ENCODE assay signal across 9 cellular contexts in genomic region chr10:30750971-30751677, GRCh38.
DNase-seq lines count a peak whose midpoint lies in the region; ATAC-seq and TF ChIP-seq lines count a peak whose summit lies in the region.
"Had no signal": no experiment of that assay in that cellular context is flagged by ENCODE, and none has a peak within 500 bp of the region (broad histone marks: within the 10 kb centered on the region; RNA-seq: fewer than 3 reads in every experiment).

No MANE protein-coding gene starts in this region.

- TF ChIP-seq CTCF in natural killer cell (IDR thresholded peaks at IDR 0.05) (no peak), heart right ventricle (IDR thresholded peaks at IDR 0.05) (no peak)

- H3K27me3 Mint-ChIP-seq in natural killer cell treated with Interleukin-12 subunit alpha and Interleukin-12 subunit beta and Interleukin-15 and Interleukin-18, amount 100 ng/mL, for 72 hours, result no peaks in the 10 kb centered on the region
- H3K27me3 Mint-ChIP-seq in natural killer cell (ENCODE audit: low read depth in 2 of 2), result peaks cover 0 to 3% of the 10 kb centered on the region in 2 donors
- peaks cover under 1% of the 10 kb centered on the region for H3K27me3 Mint-ChIP-seq in activated naive CD8-positive, alpha-beta T cell treated with anti-CD3 and anti-CD28 coated beads, Interleukin-2, amount 10 ng/mL, durations not matched to agents 7 days and 5 days

- POLR2A ChIA-PET in activated naive CD8-positive, alpha-beta T cell treated with anti-CD3 and anti-CD28 coated beads, Interleukin-2, amount 10 ng/mL, durations not matched to agents 7 days and 5 days (lab: Charles Lee), result interaction anchor here (0.6 to 2.0 kb wide), 3 partner anchors 14 to 64 kb away, joined by 3 to 5 read pairs (median 4); no protein-coding TSS in a partner anchor

- no peaks in the 10 kb centered on the region for H3K36me3 Mint-ChIP-seq in natural killer cell treated with Interleukin-12 subunit alpha and Interleukin-12 subunit beta and Interleukin-15 and Interleukin-18, amount 100 ng/mL, for 72 hours
- H3K36me3 Mint-ChIP-seq in natural killer cell, result no peaks in the 10 kb centered on the region
- H3K36me3 Mint-ChIP-seq in activated naive CD8-positive, alpha-beta T cell treated with anti-CD3 and anti-CD28 coated beads, Interleukin-2, amount 10 ng/mL, durations not matched to agents 7 days and 5 days, result no peaks in the 10 kb centered on the region

- 71 to 75% methylated on average over 10 of the region's 10 CpGs for WGBS in heart right ventricle, 2 donors

- no peak overlapping the region for H3K4me3 ChIP-seq in heart right ventricle

- H3K4me1 Mint-ChIP-seq in natural killer cell treated with Interleukin-12 subunit alpha and Interleukin-12 subunit beta and Interleukin-15 and Interleukin-18, amount 100 ng/mL, for 72 hours (ENCODE audit: low read depth in 2 of 2), result peaks cover 16 to 38% of the 10 kb centered on the region in 2 donors
- H3K4me1 Mint-ChIP-seq in natural killer cell, result peaks cover 10 to 14% of the 10 kb centered on the region in 2 donors
- H3K4me1 Mint-ChIP-seq in activated naive CD8-positive, alpha-beta T cell treated with anti-CD3 and anti-CD28 coated beads, Interleukin-2, amount 10 ng/mL, durations not matched to agents 7 days and 5 days, result peaks cover 26% of the 10 kb centered on the region

- H3K4me3 Mint-ChIP-seq in natural killer cell treated with Interleukin-12 subunit alpha and Interleukin-12 subunit beta and Interleukin-15 and Interleukin-18, amount 100 ng/mL, for 72 hours, result peak overlapping the region; percentile 42
- no peak overlapping the region for H3K4me3 Mint-ChIP-seq in natural killer cell
- H3K4me3 Mint-ChIP-seq in activated naive CD8-positive, alpha-beta T cell treated with anti-CD3 and anti-CD28 coated beads, Interleukin-2, amount 10 ng/mL, durations not matched to agents 7 days and 5 days, result peak overlapping the region; percentile 34

- H3K4me1 ChIP-seq in heart right ventricle, result peaks cover 0 to 30% (median 13%) of the 10 kb centered on the region in 9 donors

- H3K9me3 Mint-ChIP-seq in natural killer cell treated with Interleukin-12 subunit alpha and Interleukin-12 subunit beta and Interleukin-15 and Interleukin-18, amount 100 ng/mL, for 72 hours, result no peaks in the 10 kb centered on the region
- no peaks in the 10 kb centered on the region for H3K9me3 Mint-ChIP-seq in natural killer cell
- no peaks in the 10 kb centered on the region for H3K9me3 Mint-ChIP-seq in activated naive CD8-positive, alpha-beta T cell treated with anti-CD3 and anti-CD28 coated beads, Interleukin-2, amount 10 ng/mL, durations not matched to agents 7 days and 5 days

- no peaks in the 10 kb centered on the region for H3K36me3 ChIP-seq in heart right ventricle

- ATAC-seq in natural killer cell treated with Interleukin-12 subunit alpha and Interleukin-12 subunit beta and Interleukin-15 and Interleukin-18, amount 100 ng/mL, for 72 hours, result peak in 1 of 2 donors; percentile 39
- no peak for ATAC-seq in natural killer cell
- ATAC-seq in HG03442 (IDR thresholded peaks at IDR 0.05; ENCODE audit: unreplicated experiment), result peak; percentile 69
- peak; percentile 59 for ATAC-seq in activated naive CD8-positive, alpha-beta T cell treated with anti-CD3 and anti-CD28 coated beads, Interleukin-2, amount 10 ng/mL, durations not matched to agents 7 days and 5 days (ENCODE audit: low read depth)
- no peak for ATAC-seq in heart right ventricle

- peak overlapping the region in 1 of 10 donors; percentile 49 for H3K27ac ChIP-seq in heart right ventricle

- peak overlapping the region in 1 of 2 donors; percentile 29 for H3K27ac Mint-ChIP-seq in natural killer cell treated with Interleukin-12 subunit alpha and Interleukin-12 subunit beta and Interleukin-15 and Interleukin-18, amount 100 ng/mL, for 72 hours
- no peak overlapping the region for H3K27ac Mint-ChIP-seq in natural killer cell
- H3K27ac Mint-ChIP-seq in activated naive CD8-positive, alpha-beta T cell treated with anti-CD3 and anti-CD28 coated beads, Interleukin-2, amount 10 ng/mL, durations not matched to agents 7 days and 5 days, result peak overlapping the region; percentile 69

- DNase-seq in natural killer cell treated with Interleukin-12 subunit alpha and Interleukin-12 subunit beta and Interleukin-15 and Interleukin-18, amount 100 ng/mL, for 72 hours (ENCODE audit: low spot score), result no peak
- no peak for DNase-seq in natural killer cell
- no peak for DNase-seq in activated naive CD8-positive, alpha-beta T cell treated with anti-CD3 and anti-CD28 coated beads, Interleukin-2, amount 10 ng/mL, durations not matched to agents 7 days and 5 days
- no peak for DNase-seq in NAMALWA (ENCODE audit: low spot score)
- no peak for DNase-seq in heart right ventricle
- no peak for DNase-seq in NCI-H2107 (lab: John Stamatoyannopoulos, UW)
- no peak for DNase-seq in stimulated activated naive CD4-positive, alpha-beta T cell treated with Interleukin-2 at 50 U/mL for 16 hours (lab: John Stamatoyannopoulos, UW)
- DNase-seq: NCI-H1417 treated with DMSO at 0.1 percent for 48 hours had no signal

- H3K9me3 ChIP-seq in heart right ventricle, result no peaks in the 10 kb centered on the region

- intact Hi-C loops in natural killer cell (cut with micrococcal nuclease), result no loop called here
- intact Hi-C loops in heart right ventricle (cut with DNase I), result loop anchor here in 6 of 10 donors (5.0 to 10.0 kb wide), 4 partner anchors 744 to 1064 kb away; no protein-coding TSS in a partner anchor

- H3K27me3 ChIP-seq in heart right ventricle, result peaks cover 0 to 3% (median 0%) of the 10 kb centered on the region in 7 donors

Comparison
In these comparisons a context has a peak if more than half of its experiments do, and no peak if none do; other contexts are left out.
1. ATAC-seq: peak in HG03442 (single experiment) and activated naive CD8-positive, alpha-beta T cell treated with anti-CD3 and anti-CD28 coated beads, Interleukin-2, amount 10 ng/mL, durations not matched to agents 7 days and 5 days (single experiment); none in natural killer cell (0 of 3) and heart right ventricle (0 of 8).